ENCODE assay signal across 8 cellular contexts in the genomic region with DNA sequence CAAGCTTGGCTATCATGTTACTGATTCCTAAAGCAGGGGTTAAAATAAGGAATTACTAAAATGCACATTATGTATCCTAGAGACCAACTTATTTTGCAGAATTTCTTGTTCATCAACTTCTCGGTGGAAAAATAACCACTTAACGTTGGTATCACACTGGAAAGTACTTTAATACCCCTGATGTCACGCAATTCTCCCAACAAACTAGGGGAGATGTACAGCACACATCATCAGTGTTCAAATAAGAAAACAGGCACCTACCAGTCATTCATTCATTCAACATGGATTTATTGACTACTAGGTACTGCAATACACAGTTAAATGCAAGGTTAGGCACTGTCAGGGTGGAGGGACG. TPM values are rescaled to one million over a fixed set of nuclear protein-coding genes. Genes with fewer than 3 reads are reported as not detected.
A peak's percentile ranks its signal among the peaks of the same experiment; 100 is the strongest.
DNase-seq lines count a peak whose midpoint lies in the region; ATAC-seq and TF ChIP-seq lines count a peak whose summit lies in the region.

No MANE protein-coding gene starts in this region.

- no peaks in the 10 kb centered on the region for H3K27me3 ChIP-seq in SU-DHL-6 (ENCODE audit: low read length)

- TF ChIP-seq CTCF in GM12864 (IDR thresholded peaks at IDR 0.05; ENCODE audit: low read depth, low read length, missing control alignments) (no peak), SU-DHL-6 (IDR thresholded peaks at IDR 0.05; ENCODE audit: insufficient read depth, low read length, poor library complexity, severe bottlenecking) (no peak), fibroblast of villous mesenchyme (IDR thresholded peaks at IDR 0.05; ENCODE audit: insufficient read depth, low read depth, low read length) (no peak), retinal pigment epithelial cell (conservative IDR thresholded peaks at IDR 0.05; ENCODE audit: low read depth, low read length) (no peak)

- peak overlapping the region; percentile 72 for H3K9ac ChIP-seq in SU-DHL-6 (ENCODE audit: low read length)

- no peak overlapping the region for H2AFZ ChIP-seq in SU-DHL-6 (ENCODE audit: low read depth, low read length, severe bottlenecking)

- peak overlapping the region; percentile 90 for H3K27ac ChIP-seq in SU-DHL-6 (ENCODE audit: low read depth, low read length)

- H3K36me3 ChIP-seq in SU-DHL-6 (ENCODE audit: low read length), result peaks cover 40% of the 10 kb centered on the region

- no peaks in the 10 kb centered on the region for H4K20me1 ChIP-seq in SU-DHL-6 (ENCODE audit: low read depth, low read length)

- H3K9me3 ChIP-seq in SU-DHL-6 (ENCODE audit: insufficient read depth, low read length), result no peaks in the 10 kb centered on the region

- H3K4me3 ChIP-seq in GM12864 (ENCODE audit: low read depth, low read length) (peak overlapping the region; percentile 81), SU-DHL-6 (ENCODE audit: insufficient read depth, low read length, poor library complexity, severe bottlenecking) (peak overlapping the region; percentile 77), fibroblast of villous mesenchyme (ENCODE audit: low read depth, low read length) (peak overlapping the region; percentile 79), retinal pigment epithelial cell (ENCODE audit: low read length) (peak overlapping the region; percentile 88)

- peak overlapping the region; percentile 85 for H3K4me2 ChIP-seq in SU-DHL-6 (ENCODE audit: low read depth, low read length, poor library complexity, severe bottlenecking)

- peaks cover 23% of the 10 kb centered on the region for H3F3A ChIP-seq in SU-DHL-6 (ENCODE audit: insufficient read depth)

- no peak for ATAC-seq in GM21381 (IDR thresholded peaks at IDR 0.05; ENCODE audit: unreplicated experiment)
- no peak for ATAC-seq in GM21723 (IDR thresholded peaks at IDR 0.05; ENCODE audit: unreplicated experiment)
- ATAC-seq in HG03095 (IDR thresholded peaks at IDR 0.05; ENCODE audit: unreplicated experiment), result no peak

- DNase-seq in GM12864 (ENCODE audit: low read depth), result no peak
- no peak for DNase-seq in fibroblast of villous mesenchyme (ENCODE audit: low read depth)
- no peak for DNase-seq in retinal pigment epithelial cell (ENCODE audit: low read depth)
- DNase-seq in NCI-H2171 (lab: John Stamatoyannopoulos, UW), result no peak

- H3K9me2 ChIP-seq in SU-DHL-6 (replicated peaks; ENCODE audit: insufficient read depth, low read length), result no peaks in the 10 kb centered on the region

- peaks cover 20% of the 10 kb centered on the region for H3K79me2 ChIP-seq in SU-DHL-6 (ENCODE audit: insufficient read depth, low read length)

RNA-seq across cellular contexts. Expression of a gene that starts 0.6 kb away (rescaled TPM):
- 20.6 and 29.4 TPM in 2 replicates for total RNA-seq in fibroblast of villous mesenchyme

RNA-seq across cellular contexts. Expression of a gene that starts 30.5 kb away (rescaled TPM):
- total RNA-seq in fibroblast of villous mesenchyme, result 0.32 and 0.43 TPM in 2 replicates

RNA-seq across cellular contexts. Expression of a gene that starts 50.1 kb away (rescaled TPM):
- not detected in 2 replicates for total RNA-seq in fibroblast of villous mesenchyme

RNA-seq across cellular contexts. Expression of a gene that starts 56.6 kb away (rescaled TPM):
- total RNA-seq in fibroblast of villous mesenchyme, result under 0.01 and 0.43 TPM in 2 replicates
